Comparison of ENCODE assay signal across 9 cellular contexts in genomic region chr3:124786491-124787241, GRCh38. TPM values are rescaled to one million over a fixed set of nuclear protein-coding genes. Genes with fewer than 3 reads are reported as not detected.
DNase-seq lines count a peak whose midpoint lies in the region; ATAC-seq and TF ChIP-seq lines count a peak whose summit lies in the region.
"Had no signal": no experiment of that assay in that cellular context is flagged by ENCODE, and none has a peak within 500 bp of the region (broad histone marks: within the 10 kb centered on the region; RNA-seq: fewer than 3 reads in every experiment).

No MANE protein-coding gene starts in this region.

- DNase-seq in A172 (ENCODE audit: low spot score) (peak; percentile 59), choroid plexus epithelial cell (ENCODE audit: low read depth) (peak; percentile 69), mesothelial cell of epicardium (ENCODE audit: low spot score in 2 of 2, unreplicated experiment in 2 of 2) (no peak), middle frontal gyrus (ENCODE audit: extremely low spot score, low spot score) (no peak), NCI-H345 (lab: John Stamatoyannopoulos, UW) (no peak)
- no peak for DNase-seq in NK-92 treated with Interleukin-12 subunit alpha and Interleukin-12 subunit beta, amount 100 ng/mL, for 24 hours (lab: John Stamatoyannopoulos, UW)
- DNase-seq: KBM-7 had no signal

- H3K27me3 Mint-ChIP-seq in mesothelial cell of epicardium (ENCODE audit: low read depth) = no peaks in the 10 kb centered on the region

- TF ChIP-seq CTCF in choroid plexus epithelial cell (conservative IDR thresholded peaks at IDR 0.05; ENCODE audit: low read depth, low read length) = peak; percentile 48
- TF ChIP-seq CTCF in mesothelial cell of epicardium (IDR thresholded peaks at IDR 0.05; ENCODE audit: unreplicated experiment) = peak; percentile 26

- H3K4me3 ChIP-seq in choroid plexus epithelial cell (ENCODE audit: low read depth, low read length) = no peak overlapping the region

- no peak overlapping the region for H3K4me3 Mint-ChIP-seq in mesothelial cell of epicardium

- peaks cover 2% of the 10 kb centered on the region for H3K36me3 Mint-ChIP-seq in mesothelial cell of epicardium

- no peak for ATAC-seq in GM21515 (IDR thresholded peaks at IDR 0.05; ENCODE audit: unreplicated experiment)

- no peak for TF ChIP-seq EP300 in Ishikawa (IDR thresholded peaks at IDR 0.05; ENCODE audit: borderline replicate concordance)

- H3K27ac Mint-ChIP-seq in mesothelial cell of epicardium = no peak overlapping the region

- TF ChIP-seq RAD21 in Ishikawa (IDR thresholded peaks at IDR 0.05; ENCODE audit: low read depth) = peak; percentile 45; the same call in 1 of the 2 replicates

- peaks cover 14% of the 10 kb centered on the region for H3K4me1 Mint-ChIP-seq in mesothelial cell of epicardium

- H3K9me3 Mint-ChIP-seq in mesothelial cell of epicardium = no peaks in the 10 kb centered on the region

TF ChIP-seq in Ishikawa, 13 proteins besides CTCF, POLR2A, EP300 and RAD21:
- TF ChIP-seq EGR1 (IDR thresholded peaks at IDR 0.05) (no peak), YY1 (IDR thresholded peaks at IDR 0.05; ENCODE audit: low read depth) (no peak), FOXM1 (IDR thresholded peaks at IDR 0.05; ENCODE audit: borderline replicate concordance, low read depth) (no peak), TEAD4 (IDR thresholded peaks at IDR 0.05) (no peak), REST (IDR thresholded peaks at IDR 0.05; ENCODE audit: low read depth) (no peak), TCF12 (IDR thresholded peaks at IDR 0.05; ENCODE audit: low read depth) (no peak), USF1 (IDR thresholded peaks at IDR 0.05) (no peak)

RNA-seq across cellular contexts. Expression of gene UMPS, which starts 56.4 kb away (rescaled TPM):
- total RNA-seq in A172 (2014; rRNA removed; shearing (Covaris generic)) = 55.5 and 84.5 TPM in 2 replicates
- 35.9 to 40.7 TPM (median 37.3 TPM) in 3 replicates for total RNA-seq in mesothelial cell of epicardium

Comparison
In these comparisons a context has a peak if more than half of its experiments do, and no peak if none do; other contexts are left out.
1. DNase-seq: peak in A172 (single experiment) and choroid plexus epithelial cell (single experiment); none in mesothelial cell of epicardium (0 of 2), middle frontal gyrus (single experiment), NCI-H345 (single experiment) and NK-92 treated with Interleukin-12 subunit alpha and Interleukin-12 subunit beta, amount 100 ng/mL, for 24 hours (single experiment).